In the genomic region with DNA sequence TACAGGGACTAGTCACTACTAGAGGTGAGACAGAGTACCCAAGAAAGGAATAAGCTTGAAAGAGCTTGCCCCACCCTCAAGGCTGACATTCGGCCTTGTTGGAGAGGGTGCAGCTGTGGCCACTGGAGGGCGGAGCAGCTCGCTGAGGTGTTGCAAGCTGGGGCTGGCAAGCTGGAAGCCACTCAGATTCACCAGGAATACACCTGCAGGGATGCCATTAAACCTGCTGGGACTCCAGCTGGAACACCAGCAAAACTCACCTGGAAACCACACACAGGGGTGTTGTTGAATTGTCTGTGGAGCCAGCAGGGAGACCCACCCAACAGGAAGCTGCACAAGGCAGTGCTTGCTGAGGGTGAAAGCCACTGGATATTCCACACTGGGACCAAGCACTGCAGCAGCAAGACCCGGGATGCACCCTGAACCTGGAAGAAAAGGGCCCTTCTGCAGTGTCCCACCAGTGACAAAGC, we compare ENCODE assay signal across 8 cellular contexts. TPM values are rescaled to one million over a fixed set of nuclear protein-coding genes. Genes with fewer than 3 reads are reported as not detected.
DNase-seq lines count a peak whose midpoint lies in the region; ATAC-seq and TF ChIP-seq lines count a peak whose summit lies in the region.

No MANE protein-coding gene starts in this region.

- in situ Hi-C loops in Caki2 (cut with HindIII; ENCODE audit: low pct_unique_long_range_greater_than_20kb, low sequenced_read_pairs) = loop anchor here (25.0 kb wide), 1 partner anchor 171 kb away; a partner anchor contains a TSS

- no peak overlapping the region for H3K4me3 Mint-ChIP-seq in progenitor cell of endocrine pancreas (ENCODE audit: low read depth)

- peak overlapping the region; percentile 46 for H3K27ac Mint-ChIP-seq in progenitor cell of endocrine pancreas

- peaks cover 44% of the 10 kb centered on the region for H3K4me1 Mint-ChIP-seq in progenitor cell of endocrine pancreas (ENCODE audit: low read depth)

- no peaks in the 10 kb centered on the region for H3K27me3 Mint-ChIP-seq in progenitor cell of endocrine pancreas

- peaks cover 11% of the 10 kb centered on the region for H3K36me3 Mint-ChIP-seq in progenitor cell of endocrine pancreas (ENCODE audit: insufficient read depth)

- TF ChIP-seq CTCF in progenitor cell of endocrine pancreas (IDR thresholded peaks at IDR 0.05; ENCODE audit: unreplicated experiment) = peak; percentile 77

- H3K9me3 Mint-ChIP-seq in progenitor cell of endocrine pancreas (ENCODE audit: low read depth) = no peaks in the 10 kb centered on the region

- DNase-seq in Caki2 (ENCODE audit: low read depth) = peak; percentile 47
- DNase-seq in NCI-H526 (lab: John Stamatoyannopoulos, UW) = peak; percentile 30 to 82
- peak; percentile 26 for DNase-seq in cerebellar cortex (ENCODE audit: low spot score)
- peak; percentile 32 for DNase-seq in progenitor cell of endocrine pancreas (ENCODE audit: low spot score, unreplicated experiment)
- DNase-seq in activated gamma-delta T cell treated with Interleukin-2 at 50 U/mL for 16 hours = no peak

- ATAC-seq in GM18868 (IDR thresholded peaks at IDR 0.05; ENCODE audit: unreplicated experiment) = peak; percentile 65
- peak; percentile 66 for ATAC-seq in HG03139 (IDR thresholded peaks at IDR 0.05; ENCODE audit: unreplicated experiment)
- no peak for ATAC-seq in HG03097 (IDR thresholded peaks at IDR 0.05; ENCODE audit: low FRiP score, unreplicated experiment)

RNA-seq across cellular contexts. Expression of a gene that starts 26.1 kb away (rescaled TPM):
- 26.4 and 27.8 TPM in 2 replicates for total RNA-seq in Caki2 (2014; rRNA removed; shearing (Covaris generic); ENCODE audit: low replicate concordance)
- total RNA-seq in progenitor cell of endocrine pancreas = 7.3 and 10.0 TPM in 2 replicates

RNA-seq across cellular contexts. Expression of a gene that starts 42.2 kb away (rescaled TPM):
- total RNA-seq in Caki2 (2014; rRNA removed; shearing (Covaris generic); ENCODE audit: low replicate concordance) = 5.2 and 7.1 TPM in 2 replicates
- total RNA-seq in progenitor cell of endocrine pancreas = 13.1 and 14.1 TPM in 2 replicates
